In the genomic region with DNA sequence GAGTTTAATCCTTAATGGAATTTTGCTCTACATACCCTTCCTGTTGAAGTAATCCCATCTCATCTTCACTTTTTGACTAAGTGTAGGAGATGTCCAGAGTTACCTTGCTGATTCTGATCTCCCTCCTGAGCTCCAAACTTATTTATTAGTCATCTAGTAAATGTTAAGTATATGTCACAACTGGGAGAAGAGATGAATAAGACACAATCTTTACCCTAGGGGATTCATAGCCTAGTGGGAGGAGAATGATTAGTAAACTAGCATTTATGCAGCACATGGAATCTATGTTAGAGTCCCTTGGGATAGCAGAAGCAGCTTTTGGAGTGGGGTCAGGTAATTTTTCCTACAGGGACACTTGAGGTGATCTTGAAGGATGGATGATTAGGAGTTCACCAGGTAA, we compare ENCODE assay signal across 23 cellular contexts.
"Had no signal": no experiment of that assay in that cellular context is flagged by ENCODE, and none has a peak within 500 bp of the region (broad histone marks: within the 10 kb centered on the region; RNA-seq: fewer than 3 reads in every experiment).

No MANE protein-coding gene starts in this region.

- ATAC-seq: effector memory CD8-positive, alpha-beta T cell; gastroesophageal sphincter; heart left ventricle; left cardiac atrium; left lung; naive thymus-derived CD4-positive, alpha-beta T cell; sciatic nerve; stimulated activated effector memory CD8-positive, alpha-beta T cell treated with anti-CD3 and anti-CD28 coated beads, Interleukin-12 subunit alpha, Interleukin-12 subunit beta, amount 100 ng/mL, for 72 hours had no signal

- H3K4me2 ChIP-seq: hepatocyte had no signal

- H3K9ac ChIP-seq: neural progenitor cell, parathyroid adenoma had no signal

- H3K4me1 ChIP-seq: parathyroid adenoma, right atrium auricular region had no signal

- H3K4me3 ChIP-seq: gastroesophageal sphincter, heart left ventricle, hepatocyte, left lung, neural progenitor cell, right atrium auricular region, thoracic aorta, tibial nerve, upper lobe of left lung had no signal

- H3K27me3 ChIP-seq: gastroesophageal sphincter, heart left ventricle, hepatocyte, left lung, neural progenitor cell, right atrium auricular region, tibial nerve, upper lobe of left lung had no signal

- H3K9me3 ChIP-seq: gastroesophageal sphincter, heart left ventricle, left lung, right atrium auricular region, thoracic aorta, tibial nerve, upper lobe of left lung had no signal

- H3K27ac ChIP-seq: gastroesophageal sphincter, heart left ventricle, hepatocyte, left lung, neural progenitor cell, parathyroid adenoma, right atrium auricular region, thoracic aorta, tibial nerve, upper lobe of left lung had no signal

- H3K36me3 ChIP-seq: gastroesophageal sphincter, heart left ventricle, left lung, neural progenitor cell, right atrium auricular region, thoracic aorta, tibial nerve, upper lobe of left lung had no signal

- H2AFZ ChIP-seq: hepatocyte, neural progenitor cell, parathyroid adenoma had no signal

- DNase-seq: cortex of kidney; effector memory CD8-positive, alpha-beta T cell; foreskin fibroblast; heart left ventricle; kidney; left cardiac atrium; left lung; mesendoderm; midbrain; naive thymus-derived CD4-positive, alpha-beta T cell; stimulated activated CD4-positive, alpha-beta T cell treated with anti-CD3 and anti-CD28 coated beads, Interleukin-2, amount 100 ng/mL, for 24 hours; stimulated activated CD4-positive, alpha-beta T cell treated with anti-CD3 and anti-CD28 coated beads, Interleukin-4, amount 100 ng/mL, for 24 hours; stimulated activated naive CD4-positive, alpha-beta T cell treated with Interleukin-2 at 50 U/mL for 16 hours; upper lobe of left lung had no signal
